19 cellular contexts compared by ENCODE assay signal in genomic region chr7:68014031-68014774, GRCh38.
DNase-seq lines count a peak whose midpoint lies in the region; ATAC-seq, FAIRE-seq and TF ChIP-seq lines count a peak whose summit lies in the region.
"Had no signal": no experiment of that assay in that cellular context is flagged by ENCODE, and none has a peak within 500 bp of the region (broad histone marks: within the 10 kb centered on the region; RNA-seq: fewer than 3 reads in every experiment).

No MANE protein-coding gene starts in this region.

- peak; percentile 73 for ATAC-seq in sciatic nerve

- DNase-seq in NCI-H2107 treated with DMSO at 0.1 percent for 48 hours (lab: John Stamatoyannopoulos, UW; ENCODE audit: unreplicated experiment) (peak; percentile 31), NCI-H2107 (lab: John Stamatoyannopoulos, UW) (no peak), NCI-H1105 (lab: John Stamatoyannopoulos, UW) (peak; percentile 89), sciatic nerve (ENCODE audit: low spot score) (no peak), NCI-H446 treated with DMSO at 0.1 percent for 48 hours (lab: John Stamatoyannopoulos, UW) (no peak), activated T-cell treated with anti-CD3 and anti-CD28 coated beads for 4 hours (no peak), RCC 7860 (ENCODE audit: low spot score) (no peak)
- DNase-seq: DND-41, GF-D8, GM23248, NCI-H524 treated with DMSO at 0.1 percent for 48 hours, OCI-M1, SW 1271, T-helper 9 cell had no signal

- intact Hi-C loops in sciatic nerve (cut with DNase I) = no loop called here

- H3K27ac ChIP-seq in VCaP = peak overlapping the region; percentile 51; the same call in 1 of the 2 replicates
- H3K27ac ChIP-seq: C4-2B, GM23248, SJSA1 had no signal

- TF ChIP-seq CTCF in VCaP (conservative IDR thresholded peaks at IDR 0.05) = no peak

- no peak for FAIRE-seq in RCC 7860 (lab: Jason Lieb, UNC)
- FAIRE-seq: GM19239, HTR-8/SVneo had no signal

Comparison
In these comparisons a context has a peak if more than half of its experiments do, and no peak if none do; other contexts are left out.
1. DNase-seq: peak in NCI-H2107 treated with DMSO at 0.1 percent for 48 hours (single experiment) and NCI-H1105 (single experiment); none in NCI-H2107 (single experiment), sciatic nerve (single experiment), NCI-H446 treated with DMSO at 0.1 percent for 48 hours (single experiment), activated T-cell treated with anti-CD3 and anti-CD28 coated beads for 4 hours (single experiment) and RCC 7860 (single experiment).